Comparison of ENCODE assay signal across 25 cellular contexts in the genomic region with DNA sequence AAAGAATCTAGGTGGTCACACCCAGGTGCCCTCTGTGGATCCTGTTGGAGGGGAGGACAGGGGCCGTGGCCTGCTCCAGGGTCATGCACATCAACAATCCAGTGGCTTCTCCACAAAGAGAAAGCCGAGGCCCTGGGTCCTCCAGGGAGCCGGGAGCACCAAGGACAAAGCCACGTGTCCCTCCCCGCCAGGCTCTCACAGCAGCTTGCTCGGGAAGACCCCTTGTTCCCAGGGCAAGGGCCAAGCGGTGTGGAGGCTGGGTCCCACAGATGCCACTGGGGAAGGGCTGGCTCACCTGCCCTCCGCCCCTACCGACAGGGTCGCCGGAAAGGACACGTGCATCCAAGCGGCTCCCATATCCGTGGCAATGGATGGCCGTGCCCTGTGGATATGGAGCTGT.
DNase-seq lines count a peak whose midpoint lies in the region; ATAC-seq, FAIRE-seq and TF ChIP-seq lines count a peak whose summit lies in the region.
"Had no signal": no experiment of that assay in that cellular context is flagged by ENCODE, and none has a peak within 500 bp of the region (broad histone marks: within the 10 kb centered on the region; RNA-seq: fewer than 3 reads in every experiment).

No MANE protein-coding gene starts in this region.

- H3K4me2 ChIP-seq in HepG2 (ENCODE audit: low read depth, low read length): no peak overlapping the region
- no peak overlapping the region for H3K4me2 ChIP-seq in H1 (ENCODE audit: insufficient read depth in 1 of 2, low read depth in 2 of 2, low read length in 2 of 2)

- no peak overlapping the region for H4K5ac ChIP-seq in H1 (ENCODE audit: insufficient read length, low read depth, low read length)

- DNase-seq in right lobe of liver (peak in 2 of 3 donors; percentile 39 to 50), HepG2 (ENCODE audit: low spot score) (no peak), H1 (ENCODE audit: low read depth in 1 of 2, low spot score in 2 of 2) (no peak), nephron progenitor cell (peak; percentile 3), upper lobe of right lung (peak; percentile 54), NCI-H1436 treated with DMSO at 0.1 percent for 48 hours (lab: John Stamatoyannopoulos, UW) (no peak), cerebellar nuclear complex (lab: John Stamatoyannopoulos, UW) (no peak), RPMI8226 (no peak)
- DNase-seq: CD4-positive, alpha-beta memory T cell; DMS153; H9; HFFc6; KBM-7; NCI-H1092; NCI-H1436; NCI-H1930; NCI-H226; NCI-H510A treated with DMSO at 0.1 percent for 48 hours; NCI-H774; NK-92 treated with Interleukin-12 subunit alpha and Interleukin-12 subunit beta, amount 100 ng/mL, for 24 hours; SHP77 had no signal

- no peaks in the 10 kb centered on the region for H3K23me2 ChIP-seq in H1 (ENCODE audit: low read depth, low read length)

- H2BK20ac ChIP-seq in H1 (ENCODE audit: low read length): no peak overlapping the region

- H3K9me3 ChIP-seq in right lobe of liver (no peaks in the 10 kb centered on the region), HepG2 (ENCODE audit: low read length) (no peaks in the 10 kb centered on the region), H1 (ENCODE audit: insufficient read depth in 2 of 2, low read depth in 1 of 2, low read length in 1 of 2) (no peaks in the 10 kb centered on the region), upper lobe of right lung (no peaks in the 10 kb centered on the region)
- H3K9me3 ChIP-seq: Caco-2, Peyer's patch had no signal

- no peak overlapping the region for H3K23ac ChIP-seq in H1 (ENCODE audit: insufficient read length)

- no peak overlapping the region for H3K14ac ChIP-seq in H1 (ENCODE audit: insufficient read length)

- no peak overlapping the region for H2AFZ ChIP-seq in HepG2 (ENCODE audit: low read length)
- H2AFZ ChIP-seq in H1 (ENCODE audit: low read length): no peak overlapping the region

- H4K20me1 ChIP-seq in HepG2 (ENCODE audit: insufficient read depth, low read length): no peaks in the 10 kb centered on the region
- no peaks in the 10 kb centered on the region for H4K20me1 ChIP-seq in H1 (replicated peaks in 1 of 2; ENCODE audit: control insufficient read depth in 1 of 2, insufficient read depth in 2 of 2, low read length in 2 of 2)

- no peaks in the 10 kb centered on the region for H3K36me3 Mint-ChIP-seq in nephron progenitor cell (ENCODE audit: low read depth)
- H3K36me3 Mint-ChIP-seq: CD4-positive, alpha-beta memory T cell had no signal

- H3K56ac ChIP-seq in H1 (replicated peaks; ENCODE audit: insufficient read length, low read depth, low read length): no peak overlapping the region

- in situ Hi-C loops in HepG2 (cut with HindIII; ENCODE audit: extremely low pct_ligation_motif_present, low pct_unique_long_range_greater_than_20kb): no loop called here

- no peak overlapping the region for H2BK5ac ChIP-seq in H1 (ENCODE audit: low read depth, low read length)

- no peak overlapping the region for H2BK15ac ChIP-seq in H1 (ENCODE audit: low read length)

- H2BK120ac ChIP-seq in H1 (replicated peaks; ENCODE audit: low read depth, low read length): no peak overlapping the region

- no peak overlapping the region for H3K27ac ChIP-seq in right lobe of liver
- no peak overlapping the region for H3K27ac ChIP-seq in HepG2 (ENCODE audit: extremely low read length, insufficient read depth, low read length)
- no peak overlapping the region for H3K27ac ChIP-seq in H1 (ENCODE audit: low read depth, low read length)
- H3K27ac ChIP-seq in upper lobe of right lung: no peak overlapping the region
- H3K27ac ChIP-seq: HL-60, Peyer's patch had no signal

- TF ChIP-seq POLR2A in right lobe of liver (IDR thresholded peaks at IDR 0.05) (no peak), HepG2 (IDR thresholded peaks at IDR 0.05; ENCODE audit: insufficient read depth in 1 of 2, low read depth in 2 of 2, low read length in 2 of 2) (no peak), H1 (IDR thresholded peaks at IDR 0.05; ENCODE audit: control extremely low read depth in 1 of 2, low read depth in 2 of 2, low read length in 2 of 2) (no peak)

- no peak overlapping the region for H2BK12ac ChIP-seq in H1 (ENCODE audit: low read depth, low read length)

- H3K18ac ChIP-seq in H1 (ENCODE audit: extremely low read depth, low read length): no peak overlapping the region

- peaks cover 21% of the 10 kb centered on the region for H3K27me3 Mint-ChIP-seq in nephron progenitor cell (ENCODE audit: low read depth, poor library complexity)

- H3K4me3 ChIP-seq in right lobe of liver: no peak overlapping the region
- H3K4me3 ChIP-seq in HepG2 (replicated peaks in 1 of 3; ENCODE audit: insufficient read depth in 1 of 3, low read depth in 2 of 3, low read length in 3 of 3): no peak overlapping the region
- no peak overlapping the region for H3K4me3 ChIP-seq in H1 (ENCODE audit: extremely low read depth in 1 of 4, insufficient read depth in 2 of 4, low read depth in 3 of 4, low read length in 4 of 4)
- no peak overlapping the region for H3K4me3 ChIP-seq in upper lobe of right lung
- H3K4me3 ChIP-seq: Peyer's patch had no signal

- H4K8ac ChIP-seq in H1 (ENCODE audit: extremely low read depth, insufficient read depth, low read length): no peak overlapping the region

- peaks cover 17% of the 10 kb centered on the region for H3K4me1 Mint-ChIP-seq in nephron progenitor cell
- H3K4me1 Mint-ChIP-seq: CD4-positive, alpha-beta memory T cell had no signal

- POLR2A ChIA-PET in HepG2 (lab: Yijun Ruan, JAX) (no interaction called here), H1 (lab: Charles Lee; ENCODE audit: partially characterized antibody) (no interaction called here)

- H4K91ac ChIP-seq in H1 (replicated peaks; ENCODE audit: insufficient read length, low read length): peak overlapping the region; percentile 26

- H2AK5ac ChIP-seq in H1 (ENCODE audit: low read depth, low read length): no peak overlapping the region

- H3K9me3 Mint-ChIP-seq in nephron progenitor cell: no peaks in the 10 kb centered on the region
- H3K9me3 Mint-ChIP-seq: CD4-positive, alpha-beta memory T cell; HFFc6 had no signal

- BruUV-seq in HepG2 (replicated peaks; lab: Mats Ljungman, UMichigan): no TSS peak

- H3K79me2 ChIP-seq in HepG2 (ENCODE audit: insufficient read depth, low read length) (no peaks in the 10 kb centered on the region), H1 (ENCODE audit: control insufficient read depth in 1 of 2, insufficient read depth in 2 of 2, low read length in 2 of 2) (no peaks in the 10 kb centered on the region)

- H3K4me3 Mint-ChIP-seq in nephron progenitor cell: no peak overlapping the region
- H3K4me3 Mint-ChIP-seq: CD4-positive, alpha-beta memory T cell; H9; HFFc6 had no signal

- H3K27ac Mint-ChIP-seq in nephron progenitor cell: no peak overlapping the region
- H3K27ac Mint-ChIP-seq: CD4-positive, alpha-beta memory T cell; H9; HFFc6 had no signal

- no peaks in the 10 kb centered on the region for H3K27me3 ChIP-seq in right lobe of liver
- peaks cover 5 to 44% of the 10 kb centered on the region in 2 experiments; a peak in 3 of 5 replicates for H3K27me3 ChIP-seq in HepG2 (ENCODE audit: control insufficient read depth in 1 of 2, insufficient read depth in 2 of 2, low read length in 2 of 2)
- H3K27me3 ChIP-seq in H1 (replicated peaks in 1 of 4; ENCODE audit: control insufficient read depth in 3 of 4, extremely low read depth in 1 of 4, insufficient read depth in 3 of 4, low read length in 3 of 4): no peaks in the 10 kb centered on the region; a peak in 1 of 7 replicates
- no peaks in the 10 kb centered on the region for H3K27me3 ChIP-seq in upper lobe of right lung
- H3K27me3 ChIP-seq: Peyer's patch had no signal

- intact Hi-C loops in right lobe of liver (cut with DNase I) (no loop called here), HepG2 (cut with micrococcal nuclease; ENCODE audit: unreplicated experiment) (no loop called here), upper lobe of right lung (cut with DNase I) (no loop called here)

- TF ChIP-seq RAD21 in HepG2 (CRISPR knock-in tag; IDR thresholded peaks at IDR 0.05) (no peak), H1 (IDR thresholded peaks at IDR 0.05 in 1 of 2, conservative IDR thresholded peaks at IDR 0.05 in 1 of 2; ENCODE audit: low read depth in 2 of 2, low read length in 2 of 2) (no peak)

- 100% methylated on average over 1 of the region's 15 CpGs for WGBS in right lobe of liver (ENCODE audit: insufficient coverage, low coverage, low lambda C conversion rate, missing lambda C conversion rate)
- WGBS in HepG2 (ENCODE audit: low lambda C conversion rate): 41% methylated on average over 5 of the region's 15 CpGs
- WGBS in H1 (ENCODE audit: extremely low coverage in 1 of 2, insufficient coverage in 1 of 2, insufficient read length in 1 of 2, insufficient replicate concordance in 2 of 2, low coverage in 1 of 2, low lambda C conversion rate in 2 of 2, missing lambda C conversion rate in 1 of 2), 2 experiments: 89% methylated on average over 15 of the region's 15 CpGs; no CpG with 5 or more reads in 1 of the 2 experiments

- ATAC-seq in right lobe of liver: no peak
- no peak for ATAC-seq in HepG2
- ATAC-seq in upper lobe of right lung: no peak

- H3K36me3 ChIP-seq in right lobe of liver (no peaks in the 10 kb centered on the region), HepG2 (replicated peaks in 1 of 2; ENCODE audit: control insufficient read depth in 1 of 2, insufficient read depth in 2 of 2, low read length in 2 of 2) (no peaks in the 10 kb centered on the region), H1 (ENCODE audit: control insufficient read depth in 2 of 4, insufficient read depth in 4 of 4, low read length in 3 of 4) (no peaks in the 10 kb centered on the region), upper lobe of right lung (no peaks in the 10 kb centered on the region)
- H3K36me3 ChIP-seq: Peyer's patch had no signal

- no peak for TF ChIP-seq CTCF in right lobe of liver (IDR thresholded peaks at IDR 0.05)
- TF ChIP-seq CTCF in HepG2 (CRISPR knock-in tag; IDR thresholded peaks at IDR 0.05): no peak
- TF ChIP-seq CTCF in H1 (IDR thresholded peaks at IDR 0.05; ENCODE audit: control extremely low read depth in 1 of 3, insufficient read depth in 1 of 3, low read depth in 1 of 3, low read length in 3 of 3): no peak
- TF ChIP-seq CTCF in nephron progenitor cell (IDR thresholded peaks at IDR 0.05): no peak
- no peak for TF ChIP-seq CTCF in upper lobe of right lung (IDR thresholded peaks at IDR 0.05)

- H3K9ac ChIP-seq in HepG2 (ENCODE audit: insufficient read depth, low read depth, low read length) (no peak overlapping the region), H1 (replicated peaks in 1 of 4; ENCODE audit: extremely low read depth in 1 of 4, low read depth in 3 of 4, low read length in 3 of 4) (no peak overlapping the region)

- no peaks in the 10 kb centered on the region for H3K79me1 ChIP-seq in H1 (ENCODE audit: low read depth, low read length)

- no peak for FAIRE-seq in HepG2 (lab: Jason Lieb, UNC)
- no peak for FAIRE-seq in H1 (lab: Jason Lieb, UNC)
- FAIRE-seq: GM12891 had no signal

- H3K4me1 ChIP-seq in right lobe of liver: peaks cover 0 to 22% (median 11%) of the 10 kb centered on the region in 4 donors
- H3K4me1 ChIP-seq in HepG2 (ENCODE audit: insufficient read depth, low read length): no peaks in the 10 kb centered on the region
- peaks cover 0 to 3% (median 0%) of the 10 kb centered on the region in 4 experiments; a peak in 1 of 7 replicates for H3K4me1 ChIP-seq in H1 (replicated peaks in 1 of 4; ENCODE audit: control insufficient read depth in 3 of 4, insufficient read depth in 4 of 4, low read length in 3 of 4)
- H3K4me1 ChIP-seq in upper lobe of right lung: peaks cover 17% of the 10 kb centered on the region
- H3K4me1 ChIP-seq: Caco-2 had no signal

- no peak overlapping the region for H3K4ac ChIP-seq in H1 (replicated peaks; ENCODE audit: insufficient read length, low read depth, low read length)

- CTCF ChIA-PET in HepG2 (lab: Yijun Ruan, JAX; ENCODE audit: low intra/inter-chr PET ratio, low total read pairs) (no interaction called here), H1 (lab: Charles Lee; ENCODE audit: partially characterized antibody) (no interaction called here)

- no peak for TF ChIP-seq EP300 in HepG2 (IDR thresholded peaks at IDR 0.05; ENCODE audit: low read depth in 2 of 2, low read length in 2 of 2)
- TF ChIP-seq EP300 in HepG2 (CRISPR knock-in tag; IDR thresholded peaks at IDR 0.05; ENCODE audit: borderline replicate concordance): no peak
- no peak for TF ChIP-seq EP300 in H1 (IDR thresholded peaks at IDR 0.05; ENCODE audit: borderline replicate concordance in 1 of 2, low read depth in 2 of 2, low read length in 2 of 2)

Comparison
In these comparisons a context has a peak if more than half of its experiments do, and no peak if none do; other contexts are left out.
1. DNase-seq: peak in right lobe of liver (2 of 3), nephron progenitor cell (single experiment) and upper lobe of right lung (single experiment); none in HepG2 (single experiment), H1 (0 of 2), NCI-H1436 treated with DMSO at 0.1 percent for 48 hours (single experiment), cerebellar nuclear complex (0 of 2) and RPMI8226 (single experiment).